13 cellular contexts compared by ENCODE assay signal in genomic region chr5:178237431-178238312, GRCh38. TPM values are rescaled to one million over a fixed set of nuclear protein-coding genes. Genes with fewer than 3 reads are reported as not detected.
DNase-seq lines count a peak whose midpoint lies in the region; TF ChIP-seq lines count a peak whose summit lies in the region.
"Had no signal": no experiment of that assay in that cellular context is flagged by ENCODE, and none has a peak within 500 bp of the region (broad histone marks: within the 10 kb centered on the region; RNA-seq: fewer than 3 reads in every experiment).

No MANE protein-coding gene starts in this region.

- no peaks in the 10 kb centered on the region for H3K9me3 ChIP-seq in skeletal muscle tissue (ENCODE audit: control insufficient read depth in 3 of 3, low read length in 3 of 3)

- peak overlapping the region; percentile 89 for H3K27ac Mint-ChIP-seq in activated CD4-positive, alpha-beta T cell treated with anti-CD3 and anti-CD28 coated beads, Interleukin-2, amount 10 ng/mL, durations not matched to agents 24 days and 14 days

- no peaks in the 10 kb centered on the region for H3K27me3 ChIP-seq in skeletal muscle tissue (ENCODE audit: control insufficient read depth in 3 of 3, insufficient read depth in 3 of 3, low read length in 3 of 3)

- intact Hi-C loops in activated CD4-positive, alpha-beta T cell treated with anti-CD3 and anti-CD28 coated beads, Interleukin-2, amount 10 ng/mL, durations not matched to agents 24 days and 14 days (cut with micrococcal nuclease), result loop anchor here (5.0 to 10.0 kb wide), 2 partner anchors 315 to 1317 kb away; partner anchors contain the start of gene RUFY1

- H3K4me1 Mint-ChIP-seq in activated CD4-positive, alpha-beta T cell treated with anti-CD3 and anti-CD28 coated beads, Interleukin-2, amount 10 ng/mL, durations not matched to agents 24 days and 14 days, result peaks cover 51% of the 10 kb centered on the region

- peak overlapping the region; percentile 58 for H3K27ac ChIP-seq in RWPE1
- peak overlapping the region; percentile 37 for H3K27ac ChIP-seq in epithelial cell of prostate
- peak overlapping the region; percentile 89 for H3K27ac ChIP-seq in skeletal muscle tissue (ENCODE audit: low read depth, low read length)
- H3K27ac ChIP-seq: HL-60 had no signal

- H3K4me3 ChIP-seq in skeletal muscle tissue (ENCODE audit: low read length in 3 of 3), result peak overlapping the region in 2 of 3 donors; percentile 22 to 33

- CTCF ChIA-PET in RWPE1 (lab: Yijun Ruan, JAX), result interaction anchor here (0.6 to 1.3 kb wide), 5 partner anchors 26 to 352 kb away, joined by 3 to 4 read pairs (median 3); no protein-coding TSS in a partner anchor

- no peaks in the 10 kb centered on the region for H3K27me3 Mint-ChIP-seq in activated CD4-positive, alpha-beta T cell treated with anti-CD3 and anti-CD28 coated beads, Interleukin-2, amount 10 ng/mL, durations not matched to agents 24 days and 14 days

- no peak for TF ChIP-seq CTCF in RWPE1 (conservative IDR thresholded peaks at IDR 0.05; ENCODE audit: low read depth)

- H3K4me1 ChIP-seq in skeletal muscle tissue (ENCODE audit: control insufficient read depth in 3 of 3, insufficient read depth in 3 of 3, low read length in 3 of 3), result peaks cover 54 to 82% (median 60%) of the 10 kb centered on the region in 3 donors

- no peak for DNase-seq in activated CD4-positive, alpha-beta T cell treated with anti-CD3 and anti-CD28 coated beads, Interleukin-2, amount 10 ng/mL, durations not matched to agents 24 days and 14 days
- no peak for DNase-seq in activated CD4-positive, alpha-beta T cell treated with anti-CD3 and anti-CD28 coated beads for 4 hours
- DNase-seq in RWPE1 (ENCODE audit: low spot score) (peak; percentile 46), epithelial cell of prostate (ENCODE audit: low read depth, low spot score) (peak; percentile 50), NCI-H2227 (lab: John Stamatoyannopoulos, UW; ENCODE audit: unreplicated experiment) (no peak)
- DNase-seq in stimulated activated CD4-positive, alpha-beta T cell treated with anti-CD3 and anti-CD28 coated beads, Interleukin-12 subunit alpha, Interleukin-12 subunit beta, amount 100 ng/mL, for 4 hours, result no peak
- no peak for DNase-seq in stimulated activated naive CD4-positive, alpha-beta T cell treated with Interleukin-2 at 50 U/mL for 16 hours (lab: John Stamatoyannopoulos, UW)
- DNase-seq: NCI-H1436 had no signal

- no peaks in the 10 kb centered on the region for H3K9me3 Mint-ChIP-seq in activated CD4-positive, alpha-beta T cell treated with anti-CD3 and anti-CD28 coated beads, Interleukin-2, amount 10 ng/mL, durations not matched to agents 24 days and 14 days

- POLR2A ChIA-PET in RWPE1 (lab: Yijun Ruan, JAX; ENCODE audit: low non-redundant PET), result no interaction called here

- no peak overlapping the region for H3K4me3 Mint-ChIP-seq in activated CD4-positive, alpha-beta T cell treated with anti-CD3 and anti-CD28 coated beads, Interleukin-2, amount 10 ng/mL, durations not matched to agents 24 days and 14 days

- H3K36me3 ChIP-seq in skeletal muscle tissue (ENCODE audit: control insufficient read depth in 3 of 3, insufficient read depth in 3 of 3, low read length in 3 of 3), result no peaks in the 10 kb centered on the region

- H3K36me3 Mint-ChIP-seq in activated CD4-positive, alpha-beta T cell treated with anti-CD3 and anti-CD28 coated beads, Interleukin-2, amount 10 ng/mL, durations not matched to agents 24 days and 14 days (ENCODE audit: low read depth), result no peaks in the 10 kb centered on the region

- H3K9ac ChIP-seq in skeletal muscle tissue (ENCODE audit: low read depth in 1 of 3, low read length in 3 of 3), result peak overlapping the region; percentile 10 to 77 (median 59)

RNA-seq across cellular contexts. Expression of gene PHYKPL, which starts 5.1 kb away (rescaled TPM):
- 77.8 and 85.9 TPM in 2 replicates for total RNA-seq in activated CD4-positive, alpha-beta T cell treated with anti-CD3 and anti-CD28 coated beads, Interleukin-2, amount 10 ng/mL, durations not matched to agents 24 days and 14 days
- total RNA-seq in skeletal muscle tissue, result 38.1 TPM

RNA-seq across cellular contexts. Expression of gene HNRNPAB, which starts 33.3 kb away (rescaled TPM):
- 492 and 507 TPM in 2 replicates for total RNA-seq in activated CD4-positive, alpha-beta T cell treated with anti-CD3 and anti-CD28 coated beads, Interleukin-2, amount 10 ng/mL, durations not matched to agents 24 days and 14 days
- 44.4 TPM for total RNA-seq in skeletal muscle tissue

RNA-seq across cellular contexts. Expression of gene GMCL2, which starts 50.5 kb away (rescaled TPM):
- total RNA-seq in activated CD4-positive, alpha-beta T cell treated with anti-CD3 and anti-CD28 coated beads, Interleukin-2, amount 10 ng/mL, durations not matched to agents 24 days and 14 days, result 0.07 TPM in 1 of 2 replicates, not detected in the other
- total RNA-seq in skeletal muscle tissue, result not detected
- total RNA-seq: A673, epithelial cell of proximal tubule, renal cortical epithelial cell had no signal

Comparison
In these comparisons a context has a peak if more than half of its experiments do, and no peak if none do; other contexts are left out.
1. DNase-seq: peak in RWPE1 (single experiment) and epithelial cell of prostate (single experiment); none in activated CD4-positive, alpha-beta T cell treated with anti-CD3 and anti-CD28 coated beads, Interleukin-2, amount 10 ng/mL, durations not matched to agents 24 days and 14 days (single experiment), activated CD4-positive, alpha-beta T cell treated with anti-CD3 and anti-CD28 coated beads for 4 hours (0 of 2), stimulated activated CD4-positive, alpha-beta T cell treated with anti-CD3 and anti-CD28 coated beads, Interleukin-12 subunit alpha, Interleukin-12 subunit beta, amount 100 ng/mL, for 4 hours (single experiment), stimulated activated naive CD4-positive, alpha-beta T cell treated with Interleukin-2 at 50 U/mL for 16 hours (single experiment) and NCI-H2227 (single experiment).
2. H3K27ac ChIP-seq: peak in every context shown above with its lines; median percentile 89 in skeletal muscle tissue; 58 in RWPE1; 37 in epithelial cell of prostate.
3. RNA of gene HNRNPAB, which starts 33.3 kb away (total RNA-seq): 492 to 507 TPM in activated CD4-positive, alpha-beta T cell treated with anti-CD3 and anti-CD28 coated beads, Interleukin-2, amount 10 ng/mL, durations not matched to agents 24 days and 14 days; 44.4 TPM in skeletal muscle tissue (single experiment); every median in the first group is over 10 times any median in the second.